27 cellular contexts compared by ENCODE assay signal in the genomic region with DNA sequence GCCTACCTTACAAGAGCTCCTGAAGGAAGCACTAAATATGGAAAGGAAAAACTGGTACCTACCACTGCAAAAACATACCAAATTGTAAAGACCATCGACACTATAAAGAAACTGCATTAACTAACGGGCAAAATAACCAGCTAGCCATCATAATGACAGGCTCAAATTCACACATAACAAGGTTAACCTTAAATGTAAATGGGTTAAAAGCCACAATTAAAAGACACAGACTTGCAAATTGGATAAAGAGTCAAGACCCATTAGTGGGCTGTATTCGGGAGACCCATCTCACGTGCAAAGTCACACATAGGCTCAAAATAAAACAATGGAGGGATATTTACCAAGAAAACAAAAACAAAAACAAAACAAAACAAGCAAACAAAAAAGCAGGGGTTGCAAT.
"Had no signal": no experiment of that assay in that cellular context is flagged by ENCODE, and none has a peak within 500 bp of the region (broad histone marks: within the 10 kb centered on the region; RNA-seq: fewer than 3 reads in every experiment).

No MANE protein-coding gene starts in this region.

- H3K27ac ChIP-seq: stomach, suprapubic skin, testis, thoracic aorta, thyroid gland, tibial artery, tibial nerve, transverse colon, upper lobe of left lung, upper lobe of right lung, uterus, vagina had no signal

- H3K36me3 ChIP-seq: suprapubic skin, thoracic aorta, thyroid gland, tibial artery, transverse colon, upper lobe of left lung, upper lobe of right lung, uterus, vagina had no signal

- H3K4me3 ChIP-seq: stomach, suprapubic skin, testis, thoracic aorta, thyroid gland, tibial artery, tibial nerve, transverse colon, upper lobe of left lung, upper lobe of right lung, uterus, vagina had no signal

- DNase-seq: stimulated activated CD4-positive, alpha-beta T cell treated with anti-CD3 and anti-CD28 coated beads, Interleukin-2, amount 100 ng/mL, for 48 hours; stimulated activated CD4-positive, alpha-beta T cell treated with anti-CD3 and anti-CD28 coated beads, Interleukin-4, amount 100 ng/mL, for 1 hour; stimulated activated CD4-positive, alpha-beta T cell treated with anti-CD3 and anti-CD28 coated beads, Interleukin-4, amount 100 ng/mL, for 24 hours; stimulated activated CD4-positive, alpha-beta T cell treated with anti-CD3 and anti-CD28 coated beads, Interleukin-4, amount 100 ng/mL, for 4 hours; stimulated activated CD8-positive, alpha-beta memory T cell treated with anti-CD3 and anti-CD28 coated beads, Interleukin-4, amount 100 ng/mL, for 48 hours; stimulated activated naive B cell treated with anti-CD40 and anti-IgM and Interleukin-4, amounts not matched to agents 10 μg/mL and 1 μg/mL and 100 μg/mL, for 72 hours; stimulated activated naive CD4-positive, alpha-beta T cell; stimulated activated naive CD4-positive, alpha-beta T cell treated with Interleukin-2 at 50 U/mL for 16 hours; stimulated activated naive CD8-positive, alpha-beta T cell treated with anti-CD3 and anti-CD28 coated beads, Interleukin-15, amount 100 ng/mL, for 72 hours; stimulated activated naive CD8-positive, alpha-beta T cell treated with anti-CD3 and anti-CD28 coated beads, Interleukin-15, Interleukin-2, amounts not matched to agents 100 U/mL and 50 U/mL, for 24 hours; stomach; substantia nigra; testis; thyroid gland; tibial artery; transverse colon; trophoblast cell; upper lobe of left lung; upper lobe of right lung; uterus had no signal

- H3K4me1 ChIP-seq: stomach, suprapubic skin, testis, thyroid gland, tibial nerve, transverse colon, upper lobe of left lung, upper lobe of right lung, uterus, vagina had no signal

- H3K9me3 ChIP-seq: stomach, suprapubic skin, testis, thoracic aorta, thyroid gland, transverse colon, upper lobe of left lung, upper lobe of right lung, uterus, vagina had no signal

- H3K27me3 ChIP-seq: stomach, suprapubic skin, testis, thyroid gland, tibial artery, tibial nerve, transverse colon, upper lobe of left lung, upper lobe of right lung, uterus, vagina had no signal

- ATAC-seq: stimulated activated effector memory CD8-positive, alpha-beta T cell treated with anti-CD3 and anti-CD28 coated beads, Interleukin-12 subunit alpha, Interleukin-12 subunit beta, amount 100 ng/mL, for 72 hours; stimulated activated memory B cell treated with anti-CD40 and anti-IgM and Interleukin-4, amounts not matched to agents 10 μg/mL and 1 μg/mL and 100 μg/mL, for 72 hours; stimulated activated naive B cell treated with anti-CD40 and anti-IgM and Interleukin-4, amounts not matched to agents 10 μg/mL and 1 μg/mL and 100 μg/mL, for 72 hours; stimulated activated naive CD8-positive, alpha-beta T cell treated with anti-CD3 and anti-CD28 coated beads, Interleukin-15, amount 100 ng/mL, for 72 hours; stimulated activated naive CD8-positive, alpha-beta T cell treated with anti-CD3 and anti-CD28 coated beads, Interleukin-15, Interleukin-2, amounts not matched to agents 100 U/mL and 50 U/mL, for 24 hours; upper lobe of right lung had no signal

- FAIRE-seq: urothelium cell line had no signal
